Comparison of ENCODE assay signal across 18 cellular contexts in the genomic region with DNA sequence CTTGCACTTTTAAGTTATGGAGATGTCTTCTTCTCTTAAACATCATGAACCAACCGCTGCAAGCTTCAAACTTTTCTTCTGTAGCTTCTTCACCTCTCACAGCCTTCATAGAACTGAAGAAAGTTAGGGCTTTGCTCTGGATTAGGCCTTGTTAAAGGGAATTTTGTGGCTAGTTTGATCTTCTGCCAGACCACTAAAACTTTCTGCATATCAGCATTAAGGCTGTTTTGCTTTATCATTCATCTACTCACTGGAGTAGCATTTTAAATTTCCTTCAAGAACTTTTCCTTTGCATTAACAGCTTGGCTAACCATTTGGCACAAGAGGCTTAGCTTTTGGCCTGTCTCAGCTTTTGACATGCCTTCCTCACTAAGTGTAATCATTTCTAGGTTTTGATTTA. TPM values are rescaled to one million over a fixed set of nuclear protein-coding genes. Genes with fewer than 3 reads are reported as not detected.
DNase-seq lines count a peak whose midpoint lies in the region; ATAC-seq and TF ChIP-seq lines count a peak whose summit lies in the region.
"Had no signal": no experiment of that assay in that cellular context is flagged by ENCODE, and none has a peak within 500 bp of the region (broad histone marks: within the 10 kb centered on the region; RNA-seq: fewer than 3 reads in every experiment).

No MANE protein-coding gene starts in this region.

- H3K4me1 Mint-ChIP-seq in MCF 10A (ENCODE audit: insufficient read depth, unreplicated experiment) = peaks cover 5% of the 10 kb centered on the region
- H3K4me1 Mint-ChIP-seq: CD14-positive monocyte, IgD-negative memory B cell had no signal

- H3K36me3 Mint-ChIP-seq in MCF 10A (ENCODE audit: insufficient read depth, unreplicated experiment) = no peaks in the 10 kb centered on the region
- H3K36me3 Mint-ChIP-seq: CD14-positive monocyte had no signal

- H3K4me2 ChIP-seq in GM23248 (ENCODE audit: unreplicated experiment) (no peak overlapping the region), fibroblast of lung (ENCODE audit: extremely low read depth, insufficient read depth, low read length) (no peak overlapping the region)

- H3K4me1 ChIP-seq in GM23248 (ENCODE audit: insufficient read depth) (peaks cover 15% of the 10 kb centered on the region), fibroblast of lung (ENCODE audit: control insufficient read depth, extremely low read depth, insufficient read depth, low read length) (no peaks in the 10 kb centered on the region), right cardiac atrium (ENCODE audit: control insufficient read depth, insufficient read depth, low read length) (no peaks in the 10 kb centered on the region)

- H3K27ac ChIP-seq in GM23248 = no peak overlapping the region
- no peak overlapping the region for H3K27ac ChIP-seq in fibroblast of lung (ENCODE audit: insufficient read depth, low read length)
- H3K27ac ChIP-seq in right cardiac atrium (ENCODE audit: low read length) = no peak overlapping the region
- H3K27ac ChIP-seq: HL-60 had no signal

- H3K9me3 ChIP-seq in GM23248 (ENCODE audit: low read depth) = no peaks in the 10 kb centered on the region
- no peaks in the 10 kb centered on the region for H3K9me3 ChIP-seq in fibroblast of lung (ENCODE audit: control insufficient read depth, insufficient read depth, low read depth, low read length)
- no peaks in the 10 kb centered on the region for H3K9me3 ChIP-seq in right cardiac atrium (ENCODE audit: control insufficient read depth, low read length)

- H3K9ac ChIP-seq in GM23248 = no peak overlapping the region
- no peak overlapping the region for H3K9ac ChIP-seq in fibroblast of lung (ENCODE audit: insufficient read depth, low read length)

- in situ Hi-C loops in GM23248 (cut with MboI) = no loop called here

- WGBS in GM23248 (ENCODE audit: low coverage in 1 of 2, low lambda C conversion rate in 2 of 2, missing lambda C conversion rate in 2 of 2), 2 experiments = 90 to 96% methylated on average over 1 of the region's 1 CpG
- WGBS in right cardiac atrium = 99% methylated on average over 1 of the region's 1 CpG

- DNase-seq in GM23248 (peak; percentile 20), amniotic epithelial cell (ENCODE audit: low read depth) (peak; percentile 78), fibroblast of lung (ENCODE audit: low read depth in 2 of 2) (peak; percentile 34 to 86), myocyte (ENCODE audit: low read depth) (peak; percentile 32), right cardiac atrium (no peak), NAMALWA (ENCODE audit: low spot score) (no peak), nucleus accumbens (lab: John Stamatoyannopoulos, UW) (no peak), MCF 10A (ENCODE audit: unreplicated experiment) (no peak)
- DNase-seq: DMS79, HCEC 1CT, Karpas-422, NCI-H187, NCI-H345, NCI-H524 treated with DMSO at 0.1 percent for 48 hours, PC-3 had no signal

- H3K79me2 ChIP-seq in GM23248 (ENCODE audit: insufficient read depth) = no peaks in the 10 kb centered on the region
- H3K79me2 ChIP-seq in fibroblast of lung (ENCODE audit: control insufficient read depth, insufficient read depth, low read length) = no peaks in the 10 kb centered on the region

- TF ChIP-seq CTCF in fibroblast of lung (conservative IDR thresholded peaks at IDR 0.05 in 1 of 2, IDR thresholded peaks at IDR 0.05 in 1 of 2; ENCODE audit: low read depth in 1 of 2, low read length in 2 of 2) (no peak), MCF 10A (IDR thresholded peaks at IDR 0.05; ENCODE audit: unreplicated experiment) (no peak)

- no peaks in the 10 kb centered on the region for H3K36me3 ChIP-seq in GM23248 (ENCODE audit: low read depth)
- no peaks in the 10 kb centered on the region for H3K36me3 ChIP-seq in fibroblast of lung (ENCODE audit: control insufficient read depth, insufficient read depth, low read length)

- intact Hi-C loops in right cardiac atrium (cut with DNase I) = no loop called here
- intact Hi-C loops in MCF 10A (cut with micrococcal nuclease) = no loop called here

- no peaks in the 10 kb centered on the region for H3K9me2 ChIP-seq in GM23248 (ENCODE audit: insufficient read depth)

- no peaks in the 10 kb centered on the region for H3K27me3 Mint-ChIP-seq in MCF 10A (ENCODE audit: insufficient read depth, unreplicated experiment)

- ATAC-seq in right cardiac atrium = no peak
- ATAC-seq: PC-3 had no signal

- no peak overlapping the region for H3K27ac Mint-ChIP-seq in MCF 10A (ENCODE audit: low read depth, unreplicated experiment)
- H3K27ac Mint-ChIP-seq: CD14-positive monocyte, IgD-negative memory B cell had no signal

- POLR2A ChIA-PET in MCF 10A (lab: Yijun Ruan, JAX) = no interaction called here

- H3K9me3 Mint-ChIP-seq in MCF 10A (ENCODE audit: unreplicated experiment) = peaks cover 8% of the 10 kb centered on the region

- no peak overlapping the region for H3K4me3 Mint-ChIP-seq in MCF 10A (ENCODE audit: unreplicated experiment)
- H3K4me3 Mint-ChIP-seq: CD14-positive monocyte, IgD-negative memory B cell had no signal

- BruUV-seq in MCF 10A (replicated peaks; lab: Mats Ljungman, UMichigan) = no TSS peak

- H3K27me3 ChIP-seq in GM23248 (replicated peaks; ENCODE audit: insufficient read depth) (no peaks in the 10 kb centered on the region), fibroblast of lung (ENCODE audit: control insufficient read depth, insufficient read depth, low read length) (no peaks in the 10 kb centered on the region), right cardiac atrium (ENCODE audit: control insufficient read depth, insufficient read depth) (no peaks in the 10 kb centered on the region)

- H3F3A ChIP-seq in GM23248 (ENCODE audit: insufficient read depth) = peaks cover 18% of the 10 kb centered on the region

- CTCF ChIA-PET in MCF 10A (lab: Yijun Ruan, JAX) = no interaction called here

- H2AFZ ChIP-seq in GM23248 (no peak overlapping the region), fibroblast of lung (ENCODE audit: low read length) (no peak overlapping the region)

- H3K4me3 ChIP-seq in GM23248 (no peak overlapping the region), fibroblast of lung (replicated peaks in 1 of 4; ENCODE audit: control extremely low read depth in 1 of 4, insufficient read depth in 1 of 4, low read depth in 3 of 4, low read length in 4 of 4) (no peak overlapping the region), right cardiac atrium (ENCODE audit: low read length) (no peak overlapping the region)

- H4K20me1 ChIP-seq in GM23248 (ENCODE audit: insufficient read depth) (no peaks in the 10 kb centered on the region), fibroblast of lung (ENCODE audit: control insufficient read depth, extremely low read depth, insufficient read depth, low read length) (no peaks in the 10 kb centered on the region)

RNA-seq across cellular contexts. Expression of gene RGL1, which starts 43.0 kb away (rescaled TPM):
- 8.6 and 13.4 TPM in 2 replicates for total RNA-seq in GM23248 (2014; rRNA removed; shearing (Covaris generic))
- polyA plus RNA-seq in GM23248 (2016; fragmentation: Nextera tagmentation; extraction: Ambion mirVana) (9.2 and 9.4 TPM in 2 replicates), fibroblast of lung (21.4 and 21.9 TPM in 2 replicates), right cardiac atrium (7.2 TPM)
- total RNA-seq in fibroblast of lung (16.2 and 17.2 TPM in 2 replicates), myocyte (5.4 and 6.3 TPM in 2 replicates), right cardiac atrium (10 to 100 TPM; 16.3 to 22.9 (median 17.2) TPM), MCF 10A (2022) (2.1 and 2.3 TPM in 2 replicates)
- 13.4 and 13.7 TPM in 2 replicates for polyA plus RNA-seq in fibroblast of lung (2012)
- polyA minus RNA-seq in fibroblast of lung (ENCODE audit: low replicate concordance) = 8.5 and 12.2 TPM in 2 replicates
- 6.1 TPM for polyA plus RNA-seq in myocyte (2012)
- polyA plus RNA-seq: IgD-negative memory B cell had no signal

Comparison
In these comparisons a context has a peak if more than half of its experiments do, and no peak if none do; other contexts are left out.
1. DNase-seq: peak in GM23248 (single experiment), amniotic epithelial cell (single experiment), fibroblast of lung (2 of 2) and myocyte (single experiment); none in right cardiac atrium (0 of 3), NAMALWA (single experiment), nucleus accumbens (0 of 56) and MCF 10A (single experiment).